Comparison of ENCODE assay signal across 20 cellular contexts in genomic region chr11:125092669-125093068, GRCh38. TPM values are rescaled to one million over a fixed set of nuclear protein-coding genes. Genes with fewer than 3 reads are reported as not detected.
DNase-seq lines count a peak whose midpoint lies in the region; ATAC-seq and TF ChIP-seq lines count a peak whose summit lies in the region.
"Had no signal": no experiment of that assay in that cellular context is flagged by ENCODE, and none has a peak within 500 bp of the region (broad histone marks: within the 10 kb centered on the region; RNA-seq: fewer than 3 reads in every experiment).

No MANE protein-coding gene starts in this region.

- DNase-seq in GM23338 (ENCODE audit: low spot score), result no peak
- no peak for DNase-seq in mesenchymal stem cell
- no peak for DNase-seq in smooth muscle cell (lab: John Stamatoyannopoulos, UW; ENCODE audit: unreplicated experiment)
- DNase-seq in effector CD8-positive, alpha-beta T cell (lab: John Stamatoyannopoulos, UW), result no peak
- no peak for DNase-seq in NCI-H524 (lab: John Stamatoyannopoulos, UW)
- DNase-seq in NCI-H2081 treated with DMSO at 0.1 percent for 48 hours (lab: John Stamatoyannopoulos, UW), result no peak
- DNase-seq: DMS53, GDM1, MG63, NCI-H1417, NCI-H1694 treated with DMSO at 0.1 percent for 48 hours, NCI-H446, NCI-H526 treated with DMSO at 0.1 percent for 48 hours, RPMI8226, SHP77 treated with DMSO at 0.1 percent for 48 hours, SK-N-SH had no signal

- H3K9me3 Mint-ChIP-seq in GM23338, result no peaks in the 10 kb centered on the region
- H3K9me3 Mint-ChIP-seq in activated T-helper 17 cell treated with anti-CD3 and anti-CD28 coated beads, Interleukin-2, amount 50 U/mL, for 72 hours, result no peaks in the 10 kb centered on the region
- H3K9me3 Mint-ChIP-seq: CD14-positive monocyte had no signal

- H3K27me3 Mint-ChIP-seq in GM23338 (ENCODE audit: insufficient read depth, low read depth, poor library complexity), result no peaks in the 10 kb centered on the region
- no peaks in the 10 kb centered on the region for H3K27me3 Mint-ChIP-seq in activated T-helper 17 cell treated with anti-CD3 and anti-CD28 coated beads, Interleukin-2, amount 50 U/mL, for 72 hours
- H3K27me3 Mint-ChIP-seq: B cell had no signal

- H3K4me1 ChIP-seq in GM23338 (ENCODE audit: insufficient read depth), result peaks cover 20% of the 10 kb centered on the region
- H3K4me1 ChIP-seq in mesenchymal stem cell (ENCODE audit: control insufficient read depth, insufficient read depth, low read depth, low read length), result peaks cover 7% of the 10 kb centered on the region
- peaks cover 22% of the 10 kb centered on the region for H3K4me1 ChIP-seq in smooth muscle cell (ENCODE audit: low read depth)

- no peak overlapping the region for H3K14ac ChIP-seq in mesenchymal stem cell (ENCODE audit: low read length in 2 of 2)

- peak overlapping the region; percentile 64 for H2BK120ac ChIP-seq in mesenchymal stem cell (ENCODE audit: low read depth, low read length)

- H4K91ac ChIP-seq in mesenchymal stem cell (ENCODE audit: low read length), result no peak overlapping the region

- no peak overlapping the region for H3K27ac Mint-ChIP-seq in GM23338
- peak overlapping the region; percentile 74 for H3K27ac Mint-ChIP-seq in activated T-helper 17 cell treated with anti-CD3 and anti-CD28 coated beads, Interleukin-2, amount 50 U/mL, for 72 hours
- H3K27ac Mint-ChIP-seq: B cell had no signal

- H3K18ac ChIP-seq in mesenchymal stem cell (ENCODE audit: low read depth in 1 of 2, low read length in 2 of 2), result no peak overlapping the region

- H2BK15ac ChIP-seq in mesenchymal stem cell (ENCODE audit: low read depth, poor library complexity, severe bottlenecking), result no peak overlapping the region

- no peak overlapping the region for H3K23ac ChIP-seq in mesenchymal stem cell (ENCODE audit: low read length in 2 of 2)

- no peaks in the 10 kb centered on the region for H3F3A ChIP-seq in GM23338 (replicated peaks; ENCODE audit: low read depth)
- no peaks in the 10 kb centered on the region for H3F3A ChIP-seq in smooth muscle cell (ENCODE audit: low read depth)

- 0 out of 2 replicates have a peak overlapping the region, but pooled peaks have one; percentile 32 for H3K4me2 ChIP-seq in GM23338
- H3K4me2 ChIP-seq in mesenchymal stem cell (ENCODE audit: low read length, poor library complexity, severe bottlenecking), result no peak overlapping the region
- no peak overlapping the region for H3K4me2 ChIP-seq in smooth muscle cell
- H3K4me2 ChIP-seq: SK-N-SH had no signal

- no peaks in the 10 kb centered on the region for H3K9me2 ChIP-seq in GM23338 (ENCODE audit: insufficient read depth)
- H3K9me2 ChIP-seq: SK-N-SH had no signal

- H2BK5ac ChIP-seq in mesenchymal stem cell (ENCODE audit: low read depth, low read length, poor library complexity, severe bottlenecking), result no peak overlapping the region

- no peaks in the 10 kb centered on the region; the same call in 2 of the 3 replicates for H3K36me3 Mint-ChIP-seq in GM23338 (ENCODE audit: low read depth)
- peaks cover 24% of the 10 kb centered on the region for H3K36me3 Mint-ChIP-seq in activated T-helper 17 cell treated with anti-CD3 and anti-CD28 coated beads, Interleukin-2, amount 50 U/mL, for 72 hours (ENCODE audit: low read depth)

- H3K4ac ChIP-seq in mesenchymal stem cell (ENCODE audit: low read depth in 1 of 2, low read length in 2 of 2), result no peak overlapping the region

- H3K79me1 ChIP-seq in mesenchymal stem cell (replicated peaks; ENCODE audit: low read length, poor library complexity, severe bottlenecking), result no peaks in the 10 kb centered on the region

- H3K4me1 Mint-ChIP-seq in GM23338, result peaks cover 41% of the 10 kb centered on the region
- H3K4me1 Mint-ChIP-seq in activated T-helper 17 cell treated with anti-CD3 and anti-CD28 coated beads, Interleukin-2, amount 50 U/mL, for 72 hours, result no peaks in the 10 kb centered on the region
- H3K4me1 Mint-ChIP-seq: B cell had no signal

- H3K27ac ChIP-seq in GM23338 (ENCODE audit: low read depth) (no peak overlapping the region), mesenchymal stem cell (ENCODE audit: low read length, poor library complexity, severe bottlenecking) (no peak overlapping the region), smooth muscle cell (ENCODE audit: low read depth) (peak overlapping the region; percentile 86)

- ATAC-seq in GM23338, result no peak
- ATAC-seq in activated T-helper 17 cell treated with anti-CD3 and anti-CD28 coated beads, Interleukin-2, amount 50 U/mL, for 72 hours (replicated peaks), result no peak

- WGBS in mesenchymal stem cell, result 71% methylated on average over 1 of the region's 6 CpGs
- 91% methylated on average over 6 of the region's 6 CpGs for WGBS in smooth muscle cell (ENCODE audit: low lambda C conversion rate)

- H3K36me3 ChIP-seq in GM23338 (ENCODE audit: insufficient read depth) (0 out of 2 replicates have a peak, but pooled peaks cover 5% of the 10 kb centered on the region), mesenchymal stem cell (ENCODE audit: control insufficient read depth in 1 of 2, insufficient read depth in 2 of 2, low read depth in 1 of 2, low read length in 2 of 2) (peaks cover 0 to 34% of the 10 kb centered on the region in 2 experiments), smooth muscle cell (ENCODE audit: low read depth) (peaks cover 7% of the 10 kb centered on the region)

- H3K4me3 ChIP-seq in GM23338, result no peak overlapping the region
- no peak overlapping the region for H3K4me3 ChIP-seq in mesenchymal stem cell (ENCODE audit: insufficient read depth in 1 of 2, low read depth in 1 of 2, low read length in 2 of 2)
- no peak overlapping the region for H3K4me3 ChIP-seq in smooth muscle cell
- H3K4me3 ChIP-seq: K562, MG63 had no signal

- no peak overlapping the region for H4K8ac ChIP-seq in mesenchymal stem cell (ENCODE audit: low read length)

- no peaks in the 10 kb centered on the region for H3K79me2 ChIP-seq in GM23338 (replicated peaks; ENCODE audit: insufficient read depth)
- no peaks in the 10 kb centered on the region for H3K79me2 ChIP-seq in smooth muscle cell (ENCODE audit: low read depth)

- no peak overlapping the region for H2AK5ac ChIP-seq in mesenchymal stem cell (ENCODE audit: low read length, severe bottlenecking)

- H3K9me3 ChIP-seq in mesenchymal stem cell (ENCODE audit: control insufficient read depth, low read length) (no peaks in the 10 kb centered on the region), smooth muscle cell (replicated peaks; ENCODE audit: low read depth) (no peaks in the 10 kb centered on the region)
- H3K9me3 ChIP-seq: MG63, SK-N-SH had no signal

- H3K9ac ChIP-seq in mesenchymal stem cell (ENCODE audit: low read length) (no peak overlapping the region), smooth muscle cell (ENCODE audit: low read depth) (no peak overlapping the region)
- H3K9ac ChIP-seq: SK-N-SH had no signal

- peak overlapping the region in 1 of 2 experiments; percentile 59 for H2BK12ac ChIP-seq in mesenchymal stem cell (ENCODE audit: low read length in 2 of 2)

- no peak overlapping the region for H2AFZ ChIP-seq in GM23338
- H2AFZ ChIP-seq in mesenchymal stem cell (ENCODE audit: low read depth, low read length), result no peak overlapping the region
- no peak overlapping the region for H2AFZ ChIP-seq in smooth muscle cell (ENCODE audit: low read depth)

- H3K27me3 ChIP-seq in GM23338 (ENCODE audit: insufficient read depth), result no peaks in the 10 kb centered on the region
- no peaks in the 10 kb centered on the region for H3K27me3 ChIP-seq in mesenchymal stem cell (ENCODE audit: control insufficient read depth in 1 of 2, insufficient read depth in 1 of 2, low read length in 2 of 2)
- H3K27me3 ChIP-seq in smooth muscle cell (ENCODE audit: low read depth), result no peaks in the 10 kb centered on the region
- H3K27me3 ChIP-seq: MG63 had no signal

- no peak for TF ChIP-seq CTCF in GM23338 (conservative IDR thresholded peaks at IDR 0.05; ENCODE audit: low read depth in 2 of 2)
- TF ChIP-seq CTCF in smooth muscle cell (IDR thresholded peaks at IDR 0.05; ENCODE audit: borderline replicate concordance, insufficient read depth, poor library complexity, severe bottlenecking), result no peak

- H3K4me3 Mint-ChIP-seq in GM23338, result no peak overlapping the region; the same call in 2 of the 3 replicates
- no peak overlapping the region for H3K4me3 Mint-ChIP-seq in activated T-helper 17 cell treated with anti-CD3 and anti-CD28 coated beads, Interleukin-2, amount 50 U/mL, for 72 hours
- H3K4me3 Mint-ChIP-seq: B cell, CD14-positive monocyte had no signal

- H4K20me1 ChIP-seq in GM23338 (replicated peaks; ENCODE audit: insufficient read depth), result no peaks in the 10 kb centered on the region; the same call in 1 of the 2 replicates
- H4K20me1 ChIP-seq in smooth muscle cell (ENCODE audit: low read depth), result no peaks in the 10 kb centered on the region

RNA-seq across cellular contexts. Expression of gene TMEM218, which starts 18.8 kb away (rescaled TPM):
- total RNA-seq in GM23338 (2014; rRNA removed; shearing (Covaris generic)), result 13.4 and 23.7 TPM in 2 replicates
- polyA plus RNA-seq in GM23338 (2016; fragmentation: Nextera tagmentation; extraction: Ambion mirVana) (23.8 and 24.2 TPM in 2 replicates), smooth muscle cell (22.7 and 30.7 TPM in 2 replicates)
- 10 to 100 TPM; 11.3 to 14.2 TPM for total RNA-seq in activated T-helper 17 cell treated with anti-CD3 and anti-CD28 coated beads, Interleukin-2, amount 50 U/mL, for 72 hours
- polyA plus RNA-seq in mesenchymal stem cell (2013, experiment 1 of 2), result 19.4 TPM
- 18.8 TPM for polyA plus RNA-seq in mesenchymal stem cell (2013, experiment 2 of 2)
- total RNA-seq in smooth muscle cell, result 22.1 and 24.5 TPM in 2 replicates

RNA-seq across cellular contexts. Expression of gene SLC37A2, which starts 29.6 kb away (rescaled TPM):
- 1.0 and 1.6 TPM in 2 replicates for total RNA-seq in GM23338 (2014; rRNA removed; shearing (Covaris generic))
- 0.40 and 0.61 TPM in 2 replicates for polyA plus RNA-seq in GM23338 (2016; fragmentation: Nextera tagmentation; extraction: Ambion mirVana)
- total RNA-seq in activated T-helper 17 cell treated with anti-CD3 and anti-CD28 coated beads, Interleukin-2, amount 50 U/mL, for 72 hours, result 1 to 10 TPM; 1.6 to 2.6 TPM
- polyA plus RNA-seq in mesenchymal stem cell (2013, experiment 1 of 2), result 1.3 TPM
- 1.7 TPM for polyA plus RNA-seq in mesenchymal stem cell (2013, experiment 2 of 2)
- 3.3 and 5.3 TPM in 2 replicates for total RNA-seq in smooth muscle cell
- polyA plus RNA-seq in smooth muscle cell, result 0.69 and 0.71 TPM in 2 replicates
